1 cellular context compared by ENCODE assay signal in genomic region chr1:145927073-145927886, GRCh38.
TF ChIP-seq lines count a peak whose summit lies in the region.

RBM8A (minus strand) TSS chr1:145927484; CDS start chr1:145927426, 58 bp downstream.

TF ChIP-seq in HepG2, 621 proteins besides CTCF, POLR2A, EP300 and RAD21 (continued from another document and continues in another):
- TF ChIP-seq USF2 (IDR thresholded peaks at IDR 0.05; ENCODE audit: low read depth, low read length) (no peak), USF2 (CRISPR knock-in tag; IDR thresholded peaks at IDR 0.05; ENCODE audit: borderline replicate concordance) (no peak), NFE2 (CRISPR knock-in tag; IDR thresholded peaks at IDR 0.05) (no peak), TRIM24 (CRISPR knock-in tag; IDR thresholded peaks at IDR 0.05) (no peak), ZNF850 (CRISPR knock-in tag; conservative IDR thresholded peaks at IDR 0.05) (no peak), REXO4 (CRISPR knock-in tag; IDR thresholded peaks at IDR 0.05; ENCODE audit: borderline replicate concordance) (no peak), ZNF407 (CRISPR knock-in tag; IDR thresholded peaks at IDR 0.05; ENCODE audit: not compliant biosample characterization) (no peak), ZNF614 (CRISPR knock-in tag; IDR thresholded peaks at IDR 0.05; ENCODE audit: borderline replicate concordance) (peak; percentile 38; the same call in 1 of the 2 replicates), RBFOX2 (IDR thresholded peaks at IDR 0.05; ENCODE audit: low read depth, low read length) (no peak; the same call in 1 of the 2 replicates), XBP1 (CRISPR knock-in tag; IDR thresholded peaks at IDR 0.05) (no peak), TEAD2 (CRISPR knock-in tag; IDR thresholded peaks at IDR 0.05) (no peak), KDM2A (CRISPR knock-in tag; IDR thresholded peaks at IDR 0.05; ENCODE audit: borderline replicate concordance, low read depth) (peak; percentile 79; the same call in 1 of the 2 replicates), PHB2 (IDR thresholded peaks at IDR 0.05; ENCODE audit: partially characterized antibody) (no peak), ZNF33B (CRISPR knock-in tag; IDR thresholded peaks at IDR 0.05) (no peak), NAIF1 (CRISPR knock-in tag; IDR thresholded peaks at IDR 0.05; ENCODE audit: borderline replicate concordance) (peak; percentile 44; the same call in 1 of the 2 replicates), ZNF773 (CRISPR knock-in tag; IDR thresholded peaks at IDR 0.05; ENCODE audit: borderline replicate concordance) (no peak), DDIT3 (CRISPR knock-in tag; IDR thresholded peaks at IDR 0.05) (no peak), ELF3 (CRISPR knock-in tag; IDR thresholded peaks at IDR 0.05) (peak; percentile 66), ZNF629 (CRISPR knock-in tag; conservative IDR thresholded peaks at IDR 0.05) (no peak), ZBTB21 (CRISPR knock-in tag; IDR thresholded peaks at IDR 0.05) (no peak; the same call in 1 of the 2 replicates), SYNCRIP (IDR thresholded peaks at IDR 0.05; ENCODE audit: insufficient read depth, low read depth, low read length) (no peak), ZNF746 (CRISPR knock-in tag; IDR thresholded peaks at IDR 0.05) (no peak), KDM1A (CRISPR knock-in tag; IDR thresholded peaks at IDR 0.05) (no peak), BORCS8-MEF2B (CRISPR knock-in tag; IDR thresholded peaks at IDR 0.05) (peak; percentile 76), SRF (IDR thresholded peaks at IDR 0.05; ENCODE audit: low read depth, low read length) (0 out of 2 replicates have a peak, but pooled peaks have one; percentile 26), ZNF276 (CRISPR knock-in tag; IDR thresholded peaks at IDR 0.05; ENCODE audit: low read depth) (no peak)
- TF ChIP-seq, protein P1, sequence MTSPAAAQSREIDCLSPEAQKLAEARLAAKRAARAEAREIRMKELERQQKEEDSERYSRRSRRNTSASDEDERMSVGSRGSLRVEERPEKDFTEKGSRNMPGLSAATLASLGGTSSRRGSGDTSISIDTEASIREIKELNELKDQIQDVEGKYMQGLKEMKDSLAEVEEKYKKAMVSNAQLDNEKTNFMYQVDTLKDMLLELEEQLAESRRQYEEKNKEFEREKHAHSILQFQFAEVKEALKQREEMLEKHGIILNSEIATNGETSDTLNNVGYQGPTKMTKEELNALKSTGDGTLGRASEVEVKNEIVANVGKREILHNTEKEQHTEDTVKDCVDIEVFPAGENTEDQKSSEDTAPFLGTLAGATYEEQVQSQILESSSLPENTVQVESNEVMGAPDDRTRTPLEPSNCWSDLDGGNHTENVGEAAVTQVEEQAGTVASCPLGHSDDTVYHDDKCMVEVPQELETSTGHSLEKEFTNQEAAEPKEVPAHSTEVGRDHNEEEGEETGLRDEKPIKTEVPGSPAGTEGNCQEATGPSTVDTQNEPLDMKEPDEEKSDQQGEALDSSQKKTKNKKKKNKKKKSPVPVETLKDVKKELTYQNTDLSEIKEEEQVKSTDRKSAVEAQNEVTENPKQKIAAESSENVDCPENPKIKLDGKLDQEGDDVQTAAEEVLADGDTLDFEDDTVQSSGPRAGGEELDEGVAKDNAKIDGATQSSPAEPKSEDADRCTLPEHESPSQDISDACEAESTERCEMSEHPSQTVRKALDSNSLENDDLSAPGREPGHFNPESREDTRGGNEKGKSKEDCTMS (CRISPR knock-in tag; conservative IDR thresholded peaks at IDR 0.05), result no peak
- TF ChIP-seq, protein P2, sequence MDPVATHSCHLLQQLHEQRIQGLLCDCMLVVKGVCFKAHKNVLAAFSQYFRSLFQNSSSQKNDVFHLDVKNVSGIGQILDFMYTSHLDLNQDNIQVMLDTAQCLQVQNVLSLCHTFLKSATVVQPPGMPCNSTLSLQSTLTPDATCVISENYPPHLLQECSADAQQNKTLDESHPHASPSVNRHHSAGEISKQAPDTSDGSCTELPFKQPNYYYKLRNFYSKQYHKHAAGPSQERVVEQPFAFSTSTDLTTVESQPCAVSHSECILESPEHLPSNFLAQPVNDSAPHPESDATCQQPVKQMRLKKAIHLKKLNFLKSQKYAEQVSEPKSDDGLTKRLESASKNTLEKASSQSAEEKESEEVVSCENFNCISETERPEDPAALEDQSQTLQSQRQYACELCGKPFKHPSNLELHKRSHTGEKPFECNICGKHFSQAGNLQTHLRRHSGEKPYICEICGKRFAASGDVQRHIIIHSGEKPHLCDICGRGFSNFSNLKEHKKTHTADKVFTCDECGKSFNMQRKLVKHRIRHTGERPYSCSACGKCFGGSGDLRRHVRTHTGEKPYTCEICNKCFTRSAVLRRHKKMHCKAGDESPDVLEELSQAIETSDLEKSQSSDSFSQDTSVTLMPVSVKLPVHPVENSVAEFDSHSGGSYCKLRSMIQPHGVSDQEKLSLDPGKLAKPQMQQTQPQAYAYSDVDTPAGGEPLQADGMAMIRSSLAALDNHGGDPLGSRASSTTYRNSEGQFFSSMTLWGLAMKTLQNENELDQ (CRISPR knock-in tag; IDR thresholded peaks at IDR 0.05; ENCODE audit: borderline replicate concordance), result no peak
- TF ChIP-seq, protein P3, sequence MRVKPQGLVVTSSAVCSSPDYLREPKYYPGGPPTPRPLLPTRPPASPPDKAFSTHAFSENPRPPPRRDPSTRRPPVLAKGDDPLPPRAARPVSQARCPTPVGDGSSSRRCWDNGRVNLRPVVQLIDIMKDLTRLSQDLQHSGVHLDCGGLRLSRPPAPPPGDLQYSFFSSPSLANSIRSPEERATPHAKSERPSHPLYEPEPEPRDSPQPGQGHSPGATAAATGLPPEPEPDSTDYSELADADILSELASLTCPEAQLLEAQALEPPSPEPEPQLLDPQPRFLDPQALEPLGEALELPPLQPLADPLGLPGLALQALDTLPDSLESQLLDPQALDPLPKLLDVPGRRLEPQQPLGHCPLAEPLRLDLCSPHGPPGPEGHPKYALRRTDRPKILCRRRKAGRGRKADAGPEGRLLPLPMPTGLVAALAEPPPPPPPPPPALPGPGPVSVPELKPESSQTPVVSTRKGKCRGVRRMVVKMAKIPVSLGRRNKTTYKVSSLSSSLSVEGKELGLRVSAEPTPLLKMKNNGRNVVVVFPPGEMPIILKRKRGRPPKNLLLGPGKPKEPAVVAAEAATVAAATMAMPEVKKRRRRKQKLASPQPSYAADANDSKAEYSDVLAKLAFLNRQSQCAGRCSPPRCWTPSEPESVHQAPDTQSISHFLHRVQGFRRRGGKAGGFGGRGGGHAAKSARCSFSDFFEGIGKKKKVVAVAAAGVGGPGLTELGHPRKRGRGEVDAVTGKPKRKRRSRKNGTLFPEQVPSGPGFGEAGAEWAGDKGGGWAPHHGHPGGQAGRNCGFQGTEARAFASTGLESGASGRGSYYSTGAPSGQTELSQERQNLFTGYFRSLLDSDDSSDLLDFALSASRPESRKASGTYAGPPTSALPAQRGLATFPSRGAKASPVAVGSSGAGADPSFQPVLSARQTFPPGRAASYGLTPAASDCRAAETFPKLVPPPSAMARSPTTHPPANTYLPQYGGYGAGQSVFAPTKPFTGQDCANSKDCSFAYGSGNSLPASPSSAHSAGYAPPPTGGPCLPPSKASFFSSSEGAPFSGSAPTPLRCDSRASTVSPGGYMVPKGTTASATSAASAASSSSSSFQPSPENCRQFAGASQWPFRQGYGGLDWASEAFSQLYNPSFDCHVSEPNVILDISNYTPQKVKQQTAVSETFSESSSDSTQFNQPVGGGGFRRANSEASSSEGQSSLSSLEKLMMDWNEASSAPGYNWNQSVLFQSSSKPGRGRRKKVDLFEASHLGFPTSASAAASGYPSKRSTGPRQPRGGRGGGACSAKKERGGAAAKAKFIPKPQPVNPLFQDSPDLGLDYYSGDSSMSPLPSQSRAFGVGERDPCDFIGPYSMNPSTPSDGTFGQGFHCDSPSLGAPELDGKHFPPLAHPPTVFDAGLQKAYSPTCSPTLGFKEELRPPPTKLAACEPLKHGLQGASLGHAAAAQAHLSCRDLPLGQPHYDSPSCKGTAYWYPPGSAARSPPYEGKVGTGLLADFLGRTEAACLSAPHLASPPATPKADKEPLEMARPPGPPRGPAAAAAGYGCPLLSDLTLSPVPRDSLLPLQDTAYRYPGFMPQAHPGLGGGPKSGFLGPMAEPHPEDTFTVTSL (CRISPR knock-in tag; IDR thresholded peaks at IDR 0.05; ENCODE audit: borderline replicate concordance), result no peak
- TF ChIP-seq, protein P4, sequence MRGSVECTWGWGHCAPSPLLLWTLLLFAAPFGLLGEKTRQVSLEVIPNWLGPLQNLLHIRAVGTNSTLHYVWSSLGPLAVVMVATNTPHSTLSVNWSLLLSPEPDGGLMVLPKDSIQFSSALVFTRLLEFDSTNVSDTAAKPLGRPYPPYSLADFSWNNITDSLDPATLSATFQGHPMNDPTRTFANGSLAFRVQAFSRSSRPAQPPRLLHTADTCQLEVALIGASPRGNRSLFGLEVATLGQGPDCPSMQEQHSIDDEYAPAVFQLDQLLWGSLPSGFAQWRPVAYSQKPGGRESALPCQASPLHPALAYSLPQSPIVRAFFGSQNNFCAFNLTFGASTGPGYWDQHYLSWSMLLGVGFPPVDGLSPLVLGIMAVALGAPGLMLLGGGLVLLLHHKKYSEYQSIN (CRISPR knock-in tag; IDR thresholded peaks at IDR 0.05; ENCODE audit: borderline replicate concordance), result no peak
